In genomic region chr3:56990295-56991015, GRCh38 we compare ENCODE assay signal across 19 cellular contexts.
A peak's percentile ranks its signal among the peaks of the same experiment; 100 is the strongest.
DNase-seq lines count a peak whose midpoint lies in the region; ATAC-seq, FAIRE-seq and TF ChIP-seq lines count a peak whose summit lies in the region.
"Had no signal": no experiment of that assay in that cellular context is flagged by ENCODE, and none has a peak within 500 bp of the region (broad histone marks: within the 10 kb centered on the region; RNA-seq: fewer than 3 reads in every experiment).

No MANE protein-coding gene starts in this region.

- no peaks in the 10 kb centered on the region for H4K20me1 ChIP-seq in GM12878 (ENCODE audit: control insufficient read depth, insufficient read depth)

- H3K36me3 ChIP-seq in GM12878 (ENCODE audit: control insufficient read depth in 2 of 2, insufficient read depth in 2 of 2, low read length in 1 of 2) (no peaks in the 10 kb centered on the region), stomach (no peaks in the 10 kb centered on the region)
- H3K36me3 ChIP-seq: SJSA1 had no signal

- in situ Hi-C loops in GM12878 (cut with MboI) = loop anchor here (5.0 kb wide), 1 partner anchor 288 kb away; no protein-coding TSS in a partner anchor

- H3K27ac ChIP-seq in GM12878 (ENCODE audit: control insufficient read depth, insufficient read depth) (no peak overlapping the region), stomach (peak overlapping the region in 3 of 5 donors; percentile 29 to 57 (median 45))
- H3K27ac ChIP-seq: HL-60, RWPE1, SJSA1 had no signal

- CTCF ChIA-PET in GM12878 (lab: Yijun Ruan, JAX) = interaction anchor here (0.7 to 7.8 kb wide), 23 partner anchors 10 to 346 kb away, joined by 3 to 231 read pairs (median 9); partner anchors contain the start of gene ARHGEF3

- no peaks in the 10 kb centered on the region for H3K9me3 ChIP-seq in GM12878 (replicated peaks; ENCODE audit: control insufficient read depth, insufficient read depth, low read length)
- H3K9me3 ChIP-seq in stomach = no peaks in the 10 kb centered on the region
- H3K9me3 ChIP-seq: SJSA1 had no signal

- ATAC-seq in GM12878 (no peak), GM18519 (IDR thresholded peaks at IDR 0.05; ENCODE audit: low FRiP score, unreplicated experiment) (no peak)
- no peak for ATAC-seq in naive thymus-derived CD8-positive, alpha-beta T cell
- ATAC-seq: HCT116 had no signal

- no peak overlapping the region for H3K9ac ChIP-seq in GM12878 (ENCODE audit: control insufficient read depth, insufficient read depth, low read length)

- DNase-seq in GM12891 (ENCODE audit: insufficient read length, low spot score) (no peak), GM12878 (ENCODE audit: low read depth, low spot score) (no peak), stomach (no peak), T1000 (lab: John Stamatoyannopoulos, UW) (no peak)
- no peak for DNase-seq in naive thymus-derived CD8-positive, alpha-beta T cell
- DNase-seq: ACHN; CD4-positive, CD25-positive, alpha-beta regulatory T cell; DMS53; NCI-H1417 treated with DMSO at 0.1 percent for 48 hours; NCI-H2029; NCI-H2171; NCI-H748 treated with DMSO at 0.1 percent for 48 hours had no signal

- TF ChIP-seq POLR2A in GM12891 (IDR thresholded peaks at IDR 0.05; ENCODE audit: low read depth, low read length) = no peak
- TF ChIP-seq POLR2A in GM12878 (IDR thresholded peaks at IDR 0.05; ENCODE audit: low read depth, low read length) = no peak
- no peak for TF ChIP-seq POLR2A in stomach (IDR thresholded peaks at IDR 0.05)

- 16% methylated on average over 11 of the region's 11 CpGs for WGBS in GM12878 (ENCODE audit: insufficient coverage, insufficient replicate concordance, low lambda C conversion rate, missing lambda C conversion rate)
- WGBS in stomach, 5 donors = 40 to 63% (median 55%) methylated on average over 11 of the region's 11 CpGs

- H3K27ac Mint-ChIP-seq in nephron = peak overlapping the region; percentile 41 to 85 (median 65)
- H3K27ac Mint-ChIP-seq in naive thymus-derived CD8-positive, alpha-beta T cell = no peak overlapping the region
- H3K27ac Mint-ChIP-seq: GM23338 had no signal

- TF ChIP-seq EP300 in GM12878 (IDR thresholded peaks at IDR 0.05; ENCODE audit: borderline replicate concordance in 1 of 2, control insufficient read depth in 1 of 2, low read depth in 2 of 2, low read length in 2 of 2) (no peak), stomach (IDR thresholded peaks at IDR 0.05) (no peak)

- RAD21 ChIA-PET in GM12878 (lab: Charles Lee; ENCODE audit: unreplicated experiment) = interaction anchor here (0.5 to 8.8 kb wide), 9 partner anchors 10 to 296 kb away, joined by 3 to 206 read pairs (median 4); partner anchors contain the start of gene ARHGEF3

- no peaks in the 10 kb centered on the region for H3K27me3 Mint-ChIP-seq in nephron (ENCODE audit: low read depth)
- peaks cover 0 to 9% (median 7%) of the 10 kb centered on the region in 5 donors for H3K27me3 Mint-ChIP-seq in naive thymus-derived CD8-positive, alpha-beta T cell

- no peaks in the 10 kb centered on the region for H3K4me1 ChIP-seq in GM12878 (ENCODE audit: control insufficient read depth, insufficient read depth, low read length)
- H3K4me1 ChIP-seq in stomach = peaks cover 15 to 64% (median 52%) of the 10 kb centered on the region in 4 donors

- H2AFZ ChIP-seq in GM12878 (ENCODE audit: control insufficient read depth, low read depth, low read length) = no peak overlapping the region
- H2AFZ ChIP-seq: GM23338 had no signal

- no peaks in the 10 kb centered on the region for H3K9me3 Mint-ChIP-seq in nephron
- H3K9me3 Mint-ChIP-seq in naive thymus-derived CD8-positive, alpha-beta T cell = peaks cover 0 to 1% (median 0%) of the 10 kb centered on the region in 9 donors
- H3K9me3 Mint-ChIP-seq: GM23338 had no signal

- FAIRE-seq in GM12891 (lab: Jason Lieb, UNC) (peak; percentile 20), GM12878 (lab: Jason Lieb, UNC) (no peak)

- no peak overlapping the region for H3K4me2 ChIP-seq in GM12878 (ENCODE audit: control insufficient read depth, insufficient read depth)
- H3K4me2 ChIP-seq: GM23338 had no signal

- SMC1A ChIA-PET in GM12878 (lab: Charles Lee; ENCODE audit: uncharacterized antibody, unreplicated experiment) = interaction anchor here (0.5 to 8.8 kb wide), 11 partner anchors 133 to 749 kb away, joined by 3 to 182 read pairs (median 18); partner anchors contain the start of gene ARHGEF3

- POLR2A ChIA-PET in GM12878 (lab: Charles Lee) = interaction anchor here (0.6 to 2.4 kb wide), 5 partner anchors 206 to 296 kb away, joined by 3 to 8 read pairs (median 3); no protein-coding TSS in a partner anchor
- POLR2A ChIA-PET in naive thymus-derived CD8-positive, alpha-beta T cell (lab: Charles Lee) = interaction anchor here (1.0 to 4.9 kb wide), 3 partner anchors 191 to 308 kb away, joined by 3 to 37 read pairs (median 21); partner anchors contain the start of gene ARHGEF3

- TF ChIP-seq RAD21 in GM12878 (IDR thresholded peaks at IDR 0.05; ENCODE audit: insufficient read depth, low read depth, low read length) = no peak

- H3K4me3 ChIP-seq in GM12878 = no peak overlapping the region
- H3K4me3 ChIP-seq in stomach = no peak overlapping the region
- H3K4me3 ChIP-seq: GM23338, SJSA1 had no signal

- peaks cover 62% of the 10 kb centered on the region for H3K4me1 Mint-ChIP-seq in nephron
- H3K4me1 Mint-ChIP-seq in naive thymus-derived CD8-positive, alpha-beta T cell = peaks cover 13 to 16% (median 14%) of the 10 kb centered on the region in 4 donors

- intact Hi-C loops in GM12878 (cut with micrococcal nuclease; ENCODE audit: unreplicated experiment) (loop anchor here (10.0 kb wide), 1 partner anchor 174 kb away; the partner anchor contains the start of gene IL17RD), stomach (cut with DNase I; ENCODE audit: low total_unique reads) (no loop called here)

- TF ChIP-seq CTCF in GM12878 (IDR thresholded peaks at IDR 0.05 in 2 of 3, conservative IDR thresholded peaks at IDR 0.05 in 1 of 3; ENCODE audit: control insufficient read depth in 2 of 3, extremely low read depth in 1 of 3, insufficient read depth in 1 of 3, low read depth in 3 of 3, low read length in 3 of 3) = no peak
- TF ChIP-seq CTCF in nephron (IDR thresholded peaks at IDR 0.05; ENCODE audit: unreplicated experiment in 3 of 3) = no peak
- TF ChIP-seq CTCF in stomach (IDR thresholded peaks at IDR 0.05) = no peak

- H3K36me3 Mint-ChIP-seq in nephron (ENCODE audit: low read depth) = no peaks in the 10 kb centered on the region
- no peaks in the 10 kb centered on the region for H3K36me3 Mint-ChIP-seq in naive thymus-derived CD8-positive, alpha-beta T cell

- H3K4me3 Mint-ChIP-seq in nephron = no peak overlapping the region
- no peak overlapping the region for H3K4me3 Mint-ChIP-seq in naive thymus-derived CD8-positive, alpha-beta T cell
- H3K4me3 Mint-ChIP-seq: CD4-positive, CD25-positive, alpha-beta regulatory T cell; GM23338 had no signal

- no TSS peak for BruUV-seq in GM12878 (replicated peaks; lab: Mats Ljungman, UMichigan)

- H3K79me2 ChIP-seq in GM12878 (ENCODE audit: control insufficient read depth, insufficient read depth, low read length) = no peaks in the 10 kb centered on the region

- H3K27me3 ChIP-seq in GM12878 (replicated peaks in 1 of 2; ENCODE audit: control insufficient read depth in 2 of 2, insufficient read depth in 2 of 2, low read length in 1 of 2) = peaks cover 0 to 6% of the 10 kb centered on the region in 2 experiments; a peak in 3 of 4 replicates
- H3K27me3 ChIP-seq in stomach = no peaks in the 10 kb centered on the region
- H3K27me3 ChIP-seq: SJSA1 had no signal

TF ChIP-seq in GM12891, 5 proteins besides CTCF, POLR2A, EP300 and RAD21:
- TF ChIP-seq POLR2AphosphoS5 (IDR thresholded peaks at IDR 0.05; ENCODE audit: low read depth, low read length) (no peak), SPI1 (IDR thresholded peaks at IDR 0.05; ENCODE audit: low read depth, low read length) (no peak), PAX5 (IDR thresholded peaks at IDR 0.05; ENCODE audit: insufficient read depth, low read length, severe bottlenecking) (no peak), POU2F2 (IDR thresholded peaks at IDR 0.05; ENCODE audit: low read depth, low read length) (no peak), TAF1 (IDR thresholded peaks at IDR 0.05; ENCODE audit: low read depth, low read length) (no peak)

TF ChIP-seq in GM12878, 131 proteins besides CTCF, POLR2A, EP300 and RAD21:
- no peak for TF ChIP-seq ZNF274 (IDR thresholded peaks at IDR 0.05; ENCODE audit: insufficient read depth, insufficient read length)
- no peak for TF ChIP-seq CBFB (IDR thresholded peaks at IDR 0.05; ENCODE audit: low read depth)
- TF ChIP-seq, protein P1, sequence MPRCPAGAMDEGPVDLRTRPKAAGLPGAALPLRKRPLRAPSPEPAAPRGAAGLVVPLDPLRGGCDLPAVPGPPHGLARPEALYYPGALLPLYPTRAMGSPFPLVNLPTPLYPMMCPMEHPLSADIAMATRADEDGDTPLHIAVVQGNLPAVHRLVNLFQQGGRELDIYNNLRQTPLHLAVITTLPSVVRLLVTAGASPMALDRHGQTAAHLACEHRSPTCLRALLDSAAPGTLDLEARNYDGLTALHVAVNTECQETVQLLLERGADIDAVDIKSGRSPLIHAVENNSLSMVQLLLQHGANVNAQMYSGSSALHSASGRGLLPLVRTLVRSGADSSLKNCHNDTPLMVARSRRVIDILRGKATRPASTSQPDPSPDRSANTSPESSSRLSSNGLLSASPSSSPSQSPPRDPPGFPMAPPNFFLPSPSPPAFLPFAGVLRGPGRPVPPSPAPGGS (IDR thresholded peaks at IDR 0.05; ENCODE audit: borderline replicate concordance, insufficient read depth, low read depth, low read length, poor library complexity, severe bottlenecking) = peak; percentile 54

Comparison
In these comparisons a context has a peak if more than half of its experiments do, and no peak if none do; other contexts are left out.
1. H3K27ac Mint-ChIP-seq: peak in nephron (3 of 3); none in naive thymus-derived CD8-positive, alpha-beta T cell (0 of 10).